9 cellular contexts compared by ENCODE assay signal in genomic region chr10:5447071-5447470, GRCh38. TPM values are rescaled to one million over a fixed set of nuclear protein-coding genes. Genes with fewer than 3 reads are reported as not detected.
A peak's percentile ranks its signal among the peaks of the same experiment; 100 is the strongest.
DNase-seq lines count a peak whose midpoint lies in the region; ATAC-seq and TF ChIP-seq lines count a peak whose summit lies in the region.
"Had no signal": no experiment of that assay in that cellular context is flagged by ENCODE, and none has a peak within 500 bp of the region (broad histone marks: within the 10 kb centered on the region; RNA-seq: fewer than 3 reads in every experiment).

No MANE protein-coding gene starts in this region.

- H3K36me3 Mint-ChIP-seq in brain (peaks cover 9% of the 10 kb centered on the region), memory B cell (no peaks in the 10 kb centered on the region)

- no peak for DNase-seq in right atrium auricular region (ENCODE audit: low spot score)
- DNase-seq in Right ventricle myocardium superior = no peak
- no peak for DNase-seq in memory B cell (ENCODE audit: low spot score in 2 of 2)
- DNase-seq in aorta = no peak
- no peak for DNase-seq in occipital lobe (lab: John Stamatoyannopoulos, UW)
- DNase-seq in SKM-1 treated with dmso at 0.1 percent for 144 hours (lab: John Stamatoyannopoulos, UW; ENCODE audit: unreplicated experiment) = no peak
- DNase-seq in activated CD4-positive, alpha-beta T cell treated with anti-CD3 and anti-CD28 coated beads, Interleukin-2, amount 50 U/mL, for 1 hour = no peak

- H3K4me1 Mint-ChIP-seq in brain = peaks cover 61% of the 10 kb centered on the region
- H3K4me1 Mint-ChIP-seq in memory B cell = peaks cover 10% of the 10 kb centered on the region

- H3K36me3 ChIP-seq in right atrium auricular region (peaks cover 2% of the 10 kb centered on the region), aorta (ENCODE audit: control insufficient read depth in 1 of 2, insufficient read depth in 2 of 2, low read length in 1 of 2) (peaks cover 0 to 1% of the 10 kb centered on the region in 2 donors)
- H3K36me3 ChIP-seq: neutrophil had no signal

- H3K27ac Mint-ChIP-seq in brain (peak overlapping the region in 3 of 5 experiments; percentile 78 to 98 (median 96)), memory B cell (no peak overlapping the region)

- WGBS in aorta, 2 donors = 3 to 4% methylated on average over 3 of the region's 3 CpGs

- H3K9me3 Mint-ChIP-seq in brain = no peaks in the 10 kb centered on the region
- no peaks in the 10 kb centered on the region for H3K9me3 Mint-ChIP-seq in memory B cell

- H3K27me3 ChIP-seq in right atrium auricular region (no peaks in the 10 kb centered on the region), aorta (ENCODE audit: control insufficient read depth in 1 of 2, insufficient read depth in 2 of 2, low read length in 1 of 2) (no peaks in the 10 kb centered on the region)
- H3K27me3 ChIP-seq: neutrophil had no signal

- H3K27me3 Mint-ChIP-seq in brain (no peaks in the 10 kb centered on the region), memory B cell (no peaks in the 10 kb centered on the region)

- H3K4me1 ChIP-seq in right atrium auricular region = no peaks in the 10 kb centered on the region
- H3K4me1 ChIP-seq in aorta (ENCODE audit: control insufficient read depth in 1 of 2, insufficient read depth in 2 of 2, low read length in 2 of 2) = peaks cover 0 to 8% of the 10 kb centered on the region in 2 donors

- intact Hi-C loops in Right ventricle myocardium superior (cut with DNase I) (loop anchor here (10.0 kb wide), 1 partner anchor 428 kb away; no protein-coding TSS in a partner anchor), aorta (cut with DNase I) (loop anchor here (2.0 to 10.0 kb wide), 5 partner anchors 100 to 428 kb away; no protein-coding TSS in a partner anchor)

- H3K27ac ChIP-seq in right atrium auricular region (peak overlapping the region; percentile 35 to 58), aorta (ENCODE audit: low read depth in 1 of 2, low read length in 2 of 2) (no peak overlapping the region)
- H3K27ac ChIP-seq: neutrophil had no signal

- peak overlapping the region; percentile 43 to 46 for H3K4me3 ChIP-seq in right atrium auricular region
- H3K4me3 ChIP-seq in aorta (ENCODE audit: low read length in 2 of 2) = peak overlapping the region; percentile 98 to 100

- ATAC-seq in Right ventricle myocardium superior (ENCODE audit: poor library complexity) (no peak), memory B cell (ENCODE audit: low read depth) (no peak), aorta (ENCODE audit: low FRiP score) (no peak)

- TF ChIP-seq CTCF in right atrium auricular region (IDR thresholded peaks at IDR 0.05) = no peak
- TF ChIP-seq CTCF in brain (conservative IDR thresholded peaks at IDR 0.05) = no peak

- H3K4me3 Mint-ChIP-seq in brain = peak overlapping the region; percentile 33 to 94 (median 91)
- peak overlapping the region; percentile 51 for H3K4me3 Mint-ChIP-seq in memory B cell

- H3K9me3 ChIP-seq in right atrium auricular region (no peaks in the 10 kb centered on the region), aorta (ENCODE audit: control insufficient read depth, low read length) (no peaks in the 10 kb centered on the region)
- H3K9me3 ChIP-seq: neutrophil had no signal

RNA-seq across cellular contexts. Expression of gene NET1, which starts 34.7 kb away (rescaled TPM):
- total RNA-seq in right atrium auricular region = 10 to 100 TPM; 12.8 to 19.8 TPM
- 15.6 TPM for total RNA-seq in Right ventricle myocardium superior
- 44.3 TPM for polyA plus RNA-seq in brain (ENCODE audit: insufficient read depth, low read depth, low replicate concordance)
- 100 to 1,000 TPM; 266 to 451 TPM for total RNA-seq in aorta
- 100 to 1,000 TPM in 1 of 2 donors, 10 to 100 TPM in 1; 76.2 to 240 TPM for polyA plus RNA-seq in aorta
- total RNA-seq in occipital lobe = 23.6 TPM

RNA-seq across cellular contexts. Expression of gene TUBAL3, which starts 42.4 kb away (rescaled TPM):
- total RNA-seq in right atrium auricular region (1 to 10 TPM in 1 of 2 donors, not detected in 1; 1.7 TPM), Right ventricle myocardium superior (0.11 TPM), aorta (not detected), occipital lobe (not detected)
- polyA plus RNA-seq in brain (ENCODE audit: insufficient read depth, low read depth, low replicate concordance) (0.24 TPM), aorta (10 to 100 TPM in 1 of 2 donors, under 1 TPM in 1; 0.28 to 10.6 TPM)

RNA-seq across cellular contexts. Expression of gene CALML5, which starts 52.3 kb away (rescaled TPM):
- total RNA-seq in right atrium auricular region (not detected), Right ventricle myocardium superior (not detected), aorta (not detected), occipital lobe (not detected)
- polyA plus RNA-seq in brain (ENCODE audit: insufficient read depth, low read depth, low replicate concordance) (not detected), aorta (not detected)

Comparison
In these comparisons a context has a peak if more than half of its experiments do, and no peak if none do; other contexts are left out.
1. H3K27ac ChIP-seq: peak in right atrium auricular region (2 of 2); none in aorta (0 of 2).
2. RNA of gene NET1, which starts 34.7 kb away (total RNA-seq): 266 to 451 TPM in aorta; 23.6 TPM in occipital lobe (single experiment), 12.8 to 19.8 TPM in right atrium auricular region and 15.6 TPM in Right ventricle myocardium superior (single experiment); every median in the first group is over 10 times any median in the second.